In the genomic region with DNA sequence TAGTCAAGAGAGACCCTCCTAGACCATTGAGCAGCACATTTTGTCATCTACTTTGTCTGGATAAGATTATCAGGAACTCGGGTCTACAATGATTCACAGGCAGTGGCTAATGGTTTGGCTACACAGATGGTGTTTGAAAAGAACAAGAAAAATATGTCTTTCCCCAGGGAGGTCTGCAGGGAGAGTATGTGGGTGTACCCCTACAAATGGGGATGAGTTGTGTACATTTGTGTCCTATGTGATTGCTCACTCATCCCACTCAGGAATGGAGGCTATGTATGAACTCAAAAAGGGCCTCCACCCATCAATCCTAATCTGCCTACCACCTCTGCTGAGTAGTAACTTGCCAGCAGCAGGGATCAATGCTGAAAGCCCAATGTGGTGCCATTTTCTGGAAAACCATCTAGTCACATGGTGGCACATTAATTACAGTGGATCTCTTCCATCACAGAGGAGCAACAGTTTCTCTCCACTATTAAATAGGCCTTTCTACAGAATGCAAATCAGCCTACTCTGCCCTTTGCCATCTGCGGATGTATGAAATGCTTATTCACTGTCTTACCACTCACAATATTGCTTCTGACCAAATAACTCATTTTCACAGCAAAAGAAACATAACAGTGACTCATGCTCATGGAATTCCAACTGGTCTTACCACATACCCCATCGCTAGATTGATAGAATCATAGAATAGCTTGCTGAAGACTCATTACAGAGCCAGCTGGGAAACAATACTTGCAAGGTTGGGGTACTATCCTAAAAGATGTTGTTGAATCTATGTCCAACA, we compare ENCODE assay signal across 13 cellular contexts. TPM values are rescaled to one million over a fixed set of nuclear protein-coding genes. Genes with fewer than 3 reads are reported as not detected.
DNase-seq lines count a peak whose midpoint lies in the region; ATAC-seq, FAIRE-seq and TF ChIP-seq lines count a peak whose summit lies in the region.
"Had no signal": no experiment of that assay in that cellular context is flagged by ENCODE, and none has a peak within 500 bp of the region (broad histone marks: within the 10 kb centered on the region; RNA-seq: fewer than 3 reads in every experiment).

No MANE protein-coding gene starts in this region.

- no peak overlapping the region for H3K4me3 ChIP-seq in A549
- H3K4me3 ChIP-seq in HCT116 (replicated peaks in 1 of 2; ENCODE audit: low read depth in 1 of 2, low read length in 2 of 2) = no peak overlapping the region
- peak overlapping the region; percentile 1 for H3K4me3 ChIP-seq in astrocyte (ENCODE audit: insufficient read depth, low read depth, low read length)
- no peak overlapping the region for H3K4me3 ChIP-seq in SK-N-SH (ENCODE audit: low read depth in 2 of 2, low read length in 1 of 2)
- H3K4me3 ChIP-seq: skin epidermis had no signal

- no peak overlapping the region for H2AFZ ChIP-seq in HCT116 (ENCODE audit: low read depth, low read length, poor library complexity, severe bottlenecking)
- H2AFZ ChIP-seq in astrocyte (ENCODE audit: low read depth, low read length) = no peak overlapping the region
- no peak overlapping the region for H2AFZ ChIP-seq in SK-N-SH (ENCODE audit: low read depth)

- H3K79me2 ChIP-seq in HCT116 (ENCODE audit: insufficient read depth, low read length) (no peaks in the 10 kb centered on the region), astrocyte (ENCODE audit: insufficient read depth, low read length) (no peaks in the 10 kb centered on the region), SK-N-SH (ENCODE audit: insufficient read depth) (no peaks in the 10 kb centered on the region)

- H3K4me1 Mint-ChIP-seq in astrocyte (ENCODE audit: low read depth, unreplicated experiment) = peaks cover 52% of the 10 kb centered on the region
- H3K4me1 Mint-ChIP-seq: activated CD8-positive, alpha-beta memory T cell treated with anti-CD3 and anti-CD28 coated beads, Interleukin-2, amount 10 ng/mL, durations not matched to agents 7 days and 5 days; brain had no signal

- WGBS in A549 (ENCODE audit: missing lambda C conversion rate) = 9% methylated on average over 3 of the region's 3 CpGs
- WGBS in SK-N-SH (ENCODE audit: low lambda C conversion rate) = 12% methylated on average over 3 of the region's 3 CpGs

- H3K27ac Mint-ChIP-seq in astrocyte (ENCODE audit: unreplicated experiment) = peak overlapping the region; percentile 80
- H3K27ac Mint-ChIP-seq: activated CD8-positive, alpha-beta memory T cell treated with anti-CD3 and anti-CD28 coated beads, Interleukin-2, amount 10 ng/mL, durations not matched to agents 7 days and 5 days; brain had no signal

- FAIRE-seq in A549 (lab: Jason Lieb, UNC) = no peak
- peak; percentile 96 for FAIRE-seq in astrocyte (lab: Jason Lieb, UNC)

- peaks cover 23% of the 10 kb centered on the region for H3K27me3 ChIP-seq in HCT116 (ENCODE audit: insufficient read depth, low read length)
- H3K27me3 ChIP-seq in astrocyte (ENCODE audit: insufficient read depth, low read length) = no peaks in the 10 kb centered on the region
- no peaks in the 10 kb centered on the region for H3K27me3 ChIP-seq in SK-N-SH (ENCODE audit: insufficient read depth)

- DNase-seq in A549 (ENCODE audit: low read depth in 1 of 2, low spot score in 1 of 2) = peak in 1 of 2 experiments; percentile 12
- no peak for DNase-seq in HCT116 (ENCODE audit: low read depth, low spot score)
- peak; percentile 99 for DNase-seq in astrocyte (ENCODE audit: low read depth)
- peak; percentile 94 for DNase-seq in iris pigment epithelial cell (ENCODE audit: low read depth)
- DNase-seq in SK-N-SH = no peak
- no peak for DNase-seq in 8988T
- no peak for DNase-seq in NK-92 treated with Interleukin-12 subunit alpha and Interleukin-12 subunit beta, amount 100 ng/mL, for 24 hours (lab: John Stamatoyannopoulos, UW)
- no peak for DNase-seq in activated naive CD4-positive, alpha-beta T cell treated with anti-CD3 and anti-CD28 coated beads, Interleukin-2, amount 50 U/mL, for 16 hours
- DNase-seq: activated CD8-positive, alpha-beta memory T cell treated with anti-CD3 and anti-CD28 coated beads, Interleukin-2, amount 10 ng/mL, durations not matched to agents 7 days and 5 days; BE2C had no signal

- H3K36me3 Mint-ChIP-seq in astrocyte (ENCODE audit: low read depth, unreplicated experiment) = no peaks in the 10 kb centered on the region
- H3K36me3 Mint-ChIP-seq: activated CD8-positive, alpha-beta memory T cell treated with anti-CD3 and anti-CD28 coated beads, Interleukin-2, amount 10 ng/mL, durations not matched to agents 7 days and 5 days; brain had no signal

- RAD21 ChIA-PET in HCT116 (lab: Charles Lee; ENCODE audit: low non-redundant PET in 1 of 2, low total read pairs in 2 of 2, uncharacterized antibody in 2 of 2, unreplicated experiment in 2 of 2) = no interaction called here

- POLR2A ChIA-PET in A549 (lab: Yijun Ruan, JAX) = no interaction called here
- POLR2A ChIA-PET in HCT116 (lab: Charles Lee) = no interaction called here
- POLR2A ChIA-PET in SK-N-SH (lab: Yijun Ruan, JAX) = no interaction called here

- H3K9ac ChIP-seq in HCT116 (ENCODE audit: low read length) = no peak overlapping the region
- H3K9ac ChIP-seq in astrocyte (ENCODE audit: low read length) = peak overlapping the region; percentile 29
- no peak overlapping the region for H3K9ac ChIP-seq in SK-N-SH

- CTCF ChIA-PET in A549 (lab: Yijun Ruan, JAX) (no interaction called here), HCT116 (lab: Charles Lee) (no interaction called here), SK-N-SH (lab: Yijun Ruan, JAX) (no interaction called here)

- H3K36me3 ChIP-seq in HCT116 (ENCODE audit: control insufficient read depth in 1 of 2, insufficient read depth in 2 of 2, low read length in 2 of 2) (no peaks in the 10 kb centered on the region), astrocyte (ENCODE audit: insufficient read depth, low read length) (no peaks in the 10 kb centered on the region), SK-N-SH (replicated peaks in 1 of 2; ENCODE audit: control insufficient read depth in 1 of 2, insufficient read depth in 2 of 2, low read length in 1 of 2) (no peaks in the 10 kb centered on the region)
- H3K36me3 ChIP-seq: BE2C had no signal

- H3K27ac ChIP-seq in A549 (no peak overlapping the region), HCT116 (ENCODE audit: low read depth, low read length) (no peak overlapping the region), astrocyte (ENCODE audit: low read depth, low read length) (peak overlapping the region; percentile 79), SK-N-SH (ENCODE audit: low read depth in 2 of 2, low read length in 1 of 2) (no peak overlapping the region)
- H3K27ac ChIP-seq: skin epidermis had no signal

- H3K27me3 Mint-ChIP-seq in astrocyte (ENCODE audit: low read depth, unreplicated experiment) = peaks cover 2% of the 10 kb centered on the region
- H3K27me3 Mint-ChIP-seq: activated CD8-positive, alpha-beta memory T cell treated with anti-CD3 and anti-CD28 coated beads, Interleukin-2, amount 10 ng/mL, durations not matched to agents 7 days and 5 days had no signal

- TF ChIP-seq RAD21 in A549 (conservative IDR thresholded peaks at IDR 0.05 in 1 of 2, IDR thresholded peaks at IDR 0.05 in 1 of 2) = no peak
- no peak for TF ChIP-seq RAD21 in HCT116 (IDR thresholded peaks at IDR 0.05; ENCODE audit: low read depth)
- no peak for TF ChIP-seq RAD21 in SK-N-SH (IDR thresholded peaks at IDR 0.05; ENCODE audit: low read length)

- no peaks in the 10 kb centered on the region for H3F3A ChIP-seq in SK-N-SH (replicated peaks; ENCODE audit: insufficient read depth)

- no peak for TF ChIP-seq EP300 in A549 (IDR thresholded peaks at IDR 0.05)
- TF ChIP-seq EP300 in SK-N-SH (IDR thresholded peaks at IDR 0.05; ENCODE audit: borderline replicate concordance in 1 of 2, low read depth in 1 of 2, low read length in 1 of 2) = no peak

- no peak for ATAC-seq in A549
- ATAC-seq in HCT116 = no peak
- ATAC-seq: activated CD8-positive, alpha-beta memory T cell treated with anti-CD3 and anti-CD28 coated beads, Interleukin-2, amount 10 ng/mL, durations not matched to agents 7 days and 5 days had no signal

- intact Hi-C loops in HCT116 (cut with micrococcal nuclease) = no loop called here

- H4K20me1 ChIP-seq in HCT116 (ENCODE audit: insufficient read depth) = no peaks in the 10 kb centered on the region; the same call in 1 of the 2 replicates
- H4K20me1 ChIP-seq in astrocyte (ENCODE audit: insufficient read depth, low read length) = no peaks in the 10 kb centered on the region
- H4K20me1 ChIP-seq in SK-N-SH (ENCODE audit: insufficient read depth) = no peaks in the 10 kb centered on the region

- BruUV-seq in HCT116 (replicated peaks; lab: Mats Ljungman, UMichigan) = no TSS peak

- H3K4me2 ChIP-seq in A549 (no peak overlapping the region), HCT116 (ENCODE audit: low read length) (peak overlapping the region; percentile 1; the same call in 1 of the 2 replicates), astrocyte (ENCODE audit: low read length) (peak overlapping the region; percentile 62), SK-N-SH (no peak overlapping the region)

- H3K4me1 ChIP-seq in A549 = no peaks in the 10 kb centered on the region
- peaks cover 0 to 7% of the 10 kb centered on the region in 2 experiments; a peak in 1 of 4 replicates for H3K4me1 ChIP-seq in HCT116 (ENCODE audit: control insufficient read depth in 1 of 2, insufficient read depth in 2 of 2, low read length in 2 of 2)
- peaks cover 27% of the 10 kb centered on the region for H3K4me1 ChIP-seq in astrocyte (ENCODE audit: insufficient read depth, low read length)
- H3K4me1 ChIP-seq in SK-N-SH (ENCODE audit: control insufficient read depth in 1 of 2, insufficient read depth in 2 of 2, low read depth in 1 of 2, low read length in 1 of 2) = no peaks in the 10 kb centered on the region
- H3K4me1 ChIP-seq: BE2C had no signal

- TF ChIP-seq CTCF in A549 (IDR thresholded peaks at IDR 0.05) (no peak), HCT116 (IDR thresholded peaks at IDR 0.05 in 2 of 3, conservative IDR thresholded peaks at IDR 0.05 in 1 of 3; ENCODE audit: borderline replicate concordance in 1 of 3, insufficient read depth in 1 of 3, low read depth in 2 of 3, low read length in 2 of 3) (no peak), astrocyte (IDR thresholded peaks at IDR 0.05; ENCODE audit: insufficient read depth, low read depth, low read length) (no peak), SK-N-SH (IDR thresholded peaks at IDR 0.05) (no peak)

- H3K9me3 ChIP-seq in A549 = no peaks in the 10 kb centered on the region
- no peaks in the 10 kb centered on the region for H3K9me3 ChIP-seq in HCT116 (ENCODE audit: control insufficient read depth in 1 of 2, insufficient read depth in 1 of 2, low read depth in 1 of 2, low read length in 2 of 2)
- no peaks in the 10 kb centered on the region for H3K9me3 ChIP-seq in astrocyte (ENCODE audit: insufficient read depth, low read depth, low read length)
- H3K9me3 ChIP-seq in SK-N-SH = no peaks in the 10 kb centered on the region
- H3K9me3 ChIP-seq: BE2C had no signal

- peaks cover 1% of the 10 kb centered on the region for H3K9me3 Mint-ChIP-seq in astrocyte (ENCODE audit: unreplicated experiment)
- H3K9me3 Mint-ChIP-seq: brain had no signal

- TF ChIP-seq POLR2A in A549 (IDR thresholded peaks at IDR 0.05; ENCODE audit: low read length) (no peak), HCT116 (IDR thresholded peaks at IDR 0.05; ENCODE audit: borderline replicate concordance, extremely low read depth, insufficient read depth, insufficient read length) (no peak)

- H3K9me2 ChIP-seq in HCT116 (ENCODE audit: insufficient read depth) (no peaks in the 10 kb centered on the region), SK-N-SH (no peaks in the 10 kb centered on the region)

- no peak overlapping the region for H3K4me3 Mint-ChIP-seq in astrocyte (ENCODE audit: unreplicated experiment)
- H3K4me3 Mint-ChIP-seq: activated CD8-positive, alpha-beta memory T cell treated with anti-CD3 and anti-CD28 coated beads, Interleukin-2, amount 10 ng/mL, durations not matched to agents 7 days and 5 days; brain had no signal

RNA-seq across cellular contexts. Expression of a gene that starts 48.3 kb away (rescaled TPM):
- not detected in 2 replicates for polyA plus RNA-seq in A549 (2011; rRNA removed)
- polyA plus RNA-seq in A549 (2012; cell fraction: cytosol; rRNA removed) = not detected in 2 replicates
- polyA plus RNA-seq in A549 (2012; cell fraction: nucleus; rRNA removed) = not detected in 2 replicates
- not detected in 3 replicates for polyA plus RNA-seq in A549 (2017; fragmentation: RNase III; extraction: RNeasy Plus Mini Kit Qiagen cat#74134 plus additional on column Dnase treatment)
- polyA minus RNA-seq in A549 (2011; rRNA and poly(A)+ RNA removed) = not detected in 2 replicates
- not detected for total RNA-seq in HCT116 (2021; ENCODE audit: unreplicated experiment)
- not detected in 2 replicates for polyA plus RNA-seq in HCT116 (2012)
- total RNA-seq in astrocyte = not detected in 2 replicates
- polyA plus RNA-seq in SK-N-SH (2012; rRNA removed) = not detected in 2 replicates
- polyA plus RNA-seq in SK-N-SH (2012; cell fraction: cytosol; rRNA removed) = not detected in 2 replicates
- polyA plus RNA-seq in SK-N-SH (2012; cell fraction: nucleus; rRNA removed) = not detected in 2 replicates
- total RNA-seq: activated CD8-positive, alpha-beta memory T cell treated with anti-CD3 and anti-CD28 coated beads, Interleukin-2, amount 10 ng/mL, durations not matched to agents 7 days and 5 days; NCI-H460 had no signal

Comparison
In these comparisons a context has a peak if more than half of its experiments do, and no peak if none do; other contexts are left out.
1. DNase-seq: peak in astrocyte (single experiment) and iris pigment epithelial cell (single experiment); none in HCT116 (single experiment), SK-N-SH (single experiment), 8988T (single experiment), NK-92 treated with Interleukin-12 subunit alpha and Interleukin-12 subunit beta, amount 100 ng/mL, for 24 hours (single experiment) and activated naive CD4-positive, alpha-beta T cell treated with anti-CD3 and anti-CD28 coated beads, Interleukin-2, amount 50 U/mL, for 16 hours (single experiment).
2. H3K4me2 ChIP-seq: peak in HCT116 (single experiment) and astrocyte (single experiment); none in A549 (single experiment) and SK-N-SH (single experiment).